23 cellular contexts compared by ENCODE assay signal in the genomic region with DNA sequence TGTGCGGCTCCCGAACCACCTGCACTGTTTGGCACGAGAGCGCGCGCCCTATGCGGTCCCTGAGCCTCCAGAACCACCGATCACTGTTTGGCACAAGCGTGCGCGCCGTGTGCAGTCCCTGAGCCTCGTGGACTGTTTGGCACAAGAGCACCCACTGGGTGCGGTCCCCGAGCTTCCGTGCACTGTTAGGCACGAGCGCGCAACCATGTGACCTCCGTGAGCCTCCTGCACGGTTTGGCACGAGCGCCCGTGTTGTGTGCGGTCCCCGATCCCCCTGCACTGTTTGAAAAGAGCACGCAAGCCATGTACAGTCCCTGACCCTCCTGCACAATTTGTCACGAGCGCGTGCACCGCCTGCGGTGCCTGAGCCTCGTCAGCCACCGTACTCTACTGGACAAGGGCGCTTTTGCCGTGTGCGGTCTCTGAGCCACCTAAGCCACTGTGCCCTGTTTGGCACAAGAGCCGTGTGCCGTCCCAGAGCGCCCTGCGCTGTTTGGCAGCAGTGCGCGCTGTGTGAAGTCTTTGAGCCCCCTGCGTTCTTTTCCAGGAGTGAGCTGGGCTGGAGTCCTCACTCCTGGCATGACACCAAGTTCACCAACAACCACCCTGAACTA.
DNase-seq lines count a peak whose midpoint lies in the region; ATAC-seq, FAIRE-seq and TF ChIP-seq lines count a peak whose summit lies in the region.
"Had no signal": no experiment of that assay in that cellular context is flagged by ENCODE, and none has a peak within 500 bp of the region (broad histone marks: within the 10 kb centered on the region; RNA-seq: fewer than 3 reads in every experiment).

No MANE protein-coding gene starts in this region.

- H3K36me3 ChIP-seq in left ventricle myocardium inferior (no peaks in the 10 kb centered on the region), pancreas (no peaks in the 10 kb centered on the region)
- H3K36me3 ChIP-seq: breast epithelium, neutrophil had no signal

- no peak for TF ChIP-seq CTCF in left ventricle myocardium inferior (IDR thresholded peaks at IDR 0.05; ENCODE audit: borderline replicate concordance)
- no peak for TF ChIP-seq CTCF in LNCaP clone FGC (IDR thresholded peaks at IDR 0.05; ENCODE audit: control insufficient read depth, extremely low read depth, insufficient read depth)
- no peak for TF ChIP-seq CTCF in endothelial cell (IDR thresholded peaks at IDR 0.05; ENCODE audit: unreplicated experiment)
- no peak for TF ChIP-seq CTCF in pancreas (IDR thresholded peaks at IDR 0.05)

- H3K4me1 Mint-ChIP-seq in endothelial cell (ENCODE audit: unreplicated experiment) = no peaks in the 10 kb centered on the region
- H3K4me1 Mint-ChIP-seq in stimulated activated naive CD8-positive, alpha-beta T cell treated with anti-CD3 and anti-CD28 coated beads, Interleukin-15, amount 100 ng/mL, for 72 hours = peaks cover 30% of the 10 kb centered on the region
- H3K4me1 Mint-ChIP-seq: CD14-positive monocyte had no signal

- intact Hi-C loops in left ventricle myocardium inferior (cut with micrococcal nuclease) (no loop called here), cardiac septum (cut with DNase I) (no loop called here), pancreas (cut with DNase I) (no loop called here)

- H3K36me3 Mint-ChIP-seq in endothelial cell (ENCODE audit: low read depth, unreplicated experiment) = no peaks in the 10 kb centered on the region
- H3K36me3 Mint-ChIP-seq: CD14-positive monocyte had no signal

- peak overlapping the region; percentile 62 for H3K4me3 Mint-ChIP-seq in endothelial cell (ENCODE audit: unreplicated experiment)
- peak overlapping the region; percentile 80 to 86 for H3K4me3 Mint-ChIP-seq in stimulated activated naive CD8-positive, alpha-beta T cell treated with anti-CD3 and anti-CD28 coated beads, Interleukin-15, amount 100 ng/mL, for 72 hours

- peaks cover 2% of the 10 kb centered on the region for H3K27me3 Mint-ChIP-seq in endothelial cell (ENCODE audit: unreplicated experiment)
- H3K27me3 Mint-ChIP-seq in stimulated activated naive CD8-positive, alpha-beta T cell treated with anti-CD3 and anti-CD28 coated beads, Interleukin-15, amount 100 ng/mL, for 72 hours = peaks cover 17% of the 10 kb centered on the region

- H3K4me3 ChIP-seq in left ventricle myocardium inferior = peak overlapping the region; percentile 58
- peak overlapping the region; percentile 42 for H3K4me3 ChIP-seq in LNCaP clone FGC (ENCODE audit: low read depth, low read length)
- H3K4me3 ChIP-seq in pancreas = no peak overlapping the region

- no peak overlapping the region for H3K27ac ChIP-seq in left ventricle myocardium inferior (replicated peaks)
- H3K27ac ChIP-seq in pancreas = no peak overlapping the region
- H3K27ac ChIP-seq: breast epithelium, neutrophil had no signal

- WGBS in pancreas, 2 donors = 1% methylated on average over 44 of the region's 44 CpGs; no CpG with 5 or more reads in 1 of the 2 donors

- no peaks in the 10 kb centered on the region for H3K27me3 ChIP-seq in left ventricle myocardium inferior (ENCODE audit: low read depth)
- H3K27me3 ChIP-seq in pancreas = no peaks in the 10 kb centered on the region
- H3K27me3 ChIP-seq: breast epithelium had no signal

- peak; percentile 44 for ATAC-seq in stimulated activated naive CD8-positive, alpha-beta T cell treated with anti-CD3 and anti-CD28 coated beads, Interleukin-15, amount 100 ng/mL, for 72 hours
- no peak for ATAC-seq in pancreas

- FAIRE-seq in pancreas (lab: Jason Lieb, UNC) = no peak
- FAIRE-seq: frontal cortex, small intestine had no signal

- DNase-seq in left ventricle myocardium inferior (no peak), cardiac septum (ENCODE audit: low spot score) (no peak), LNCaP clone FGC (ENCODE audit: low read depth) (no peak), endothelial cell (ENCODE audit: low spot score) (no peak), NCI-H345 (lab: John Stamatoyannopoulos, UW) (no peak), pancreas (no peak), NCI-H446 (lab: John Stamatoyannopoulos, UW) (no peak)
- no peak for DNase-seq in stimulated activated naive CD8-positive, alpha-beta T cell treated with anti-CD3 and anti-CD28 coated beads, Interleukin-15, amount 100 ng/mL, for 72 hours
- DNase-seq: activated CD4-positive, alpha-beta T cell treated with anti-CD3 and anti-CD28 coated beads, Interleukin-2, amount 50 U/mL, for 48 hours; activated gamma-delta T cell; effector memory CD4-positive, alpha-beta T cell; H7; IMR-90; mesendoderm; NCI-H1092; NK-92 treated with Interleukin-12 subunit alpha and Interleukin-12 subunit beta, amount 100 ng/mL, for 24 hours; small intestine; stimulated activated naive CD4-positive, alpha-beta T cell treated with Interleukin-2 at 50 U/mL for 16 hours; T1000 had no signal

- no peaks in the 10 kb centered on the region for H3K9me3 Mint-ChIP-seq in endothelial cell (ENCODE audit: unreplicated experiment)
- no peaks in the 10 kb centered on the region for H3K9me3 Mint-ChIP-seq in stimulated activated naive CD8-positive, alpha-beta T cell treated with anti-CD3 and anti-CD28 coated beads, Interleukin-15, amount 100 ng/mL, for 72 hours

- H3K9me3 ChIP-seq in left ventricle myocardium inferior (replicated peaks) = no peaks in the 10 kb centered on the region
- H3K9me3 ChIP-seq in pancreas = no peaks in the 10 kb centered on the region
- H3K9me3 ChIP-seq: breast epithelium, neutrophil had no signal

- H3K4me1 ChIP-seq in left ventricle myocardium inferior = no peaks in the 10 kb centered on the region
- H3K4me1 ChIP-seq in pancreas = no peaks in the 10 kb centered on the region
- H3K4me1 ChIP-seq: breast epithelium had no signal

- H3K27ac Mint-ChIP-seq in endothelial cell (ENCODE audit: unreplicated experiment) = no peak overlapping the region
- peak overlapping the region in 1 of 2 donors; percentile 27 for H3K27ac Mint-ChIP-seq in stimulated activated naive CD8-positive, alpha-beta T cell treated with anti-CD3 and anti-CD28 coated beads, Interleukin-15, amount 100 ng/mL, for 72 hours
- H3K27ac Mint-ChIP-seq: CD14-positive monocyte had no signal

Comparison
In these comparisons a context has a peak if more than half of its experiments do, and no peak if none do; other contexts are left out.
1. H3K4me3 ChIP-seq: peak in left ventricle myocardium inferior (single experiment) and LNCaP clone FGC (single experiment); none in pancreas (0 of 4).